Comparison of ENCODE assay signal across 8 cellular contexts in the genomic region with DNA sequence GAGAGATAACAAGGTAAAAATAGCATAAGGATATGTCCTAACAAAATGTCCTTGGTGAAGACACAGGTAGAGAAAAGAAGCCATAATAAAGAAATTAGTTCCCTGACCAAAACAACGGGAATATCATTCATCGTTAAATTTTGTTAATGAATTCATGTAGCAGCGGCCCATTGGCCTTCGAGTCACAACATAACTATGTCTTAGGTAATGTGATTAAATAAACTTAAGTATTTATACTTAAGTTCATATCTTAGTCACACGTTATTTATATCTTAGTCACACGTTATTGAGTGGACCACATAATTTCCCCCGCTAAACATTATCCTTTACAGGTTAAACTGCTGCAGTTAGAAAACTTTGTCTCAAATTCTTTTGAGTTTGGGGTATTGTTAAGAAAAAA. TPM values are rescaled to one million over a fixed set of nuclear protein-coding genes. Genes with fewer than 3 reads are reported as not detected.
DNase-seq lines count a peak whose midpoint lies in the region; ATAC-seq, FAIRE-seq and TF ChIP-seq lines count a peak whose summit lies in the region.

No MANE protein-coding gene starts in this region.

- peak overlapping the region; percentile 77 for H3K9ac ChIP-seq in keratinocyte (ENCODE audit: control insufficient read depth, extremely low read depth, insufficient read depth, low read length)

- no peaks in the 10 kb centered on the region for H3K9me1 ChIP-seq in keratinocyte (ENCODE audit: control insufficient read depth, extremely low read depth, insufficient read depth, low read length)

- peaks cover 21% of the 10 kb centered on the region for H3K36me3 Mint-ChIP-seq in brain
- H3K36me3 Mint-ChIP-seq in stimulated activated naive B cell treated with anti-CD40 and anti-IgM and Interleukin-4, amounts not matched to agents 10 μg/mL and 1 μg/mL and 100 μg/mL, for 72 hours: peaks cover 8 to 10% of the 10 kb centered on the region in 2 donors

- H4K20me1 ChIP-seq in keratinocyte (ENCODE audit: control insufficient read depth, extremely low read depth, insufficient read depth, low read length): no peaks in the 10 kb centered on the region

- TF ChIP-seq CTCF in brain (conservative IDR thresholded peaks at IDR 0.05) (no peak), keratinocyte (optimal IDR thresholded peaks at IDR 0.05 in 1 of 3, IDR thresholded peaks at IDR 0.05 in 1 of 3, conservative IDR thresholded peaks at IDR 0.05 in 1 of 3; ENCODE audit: extremely low read depth in 1 of 3, insufficient read depth in 2 of 3, low read length in 3 of 3) (no peak), thoracic aorta (IDR thresholded peaks at IDR 0.05) (no peak), BE2C (IDR thresholded peaks at IDR 0.05; ENCODE audit: low read depth, low read length) (no peak)

- no peaks in the 10 kb centered on the region for H3K27me3 ChIP-seq in keratinocyte (ENCODE audit: control insufficient read depth, extremely low read depth, insufficient read depth, low read length)
- no peaks in the 10 kb centered on the region for H3K27me3 ChIP-seq in thoracic aorta (replicated peaks; ENCODE audit: insufficient read depth)
- H3K27me3 ChIP-seq in BE2C: no peaks in the 10 kb centered on the region

- peaks cover 20% of the 10 kb centered on the region for H3K4me1 Mint-ChIP-seq in brain
- peaks cover 7 to 19% of the 10 kb centered on the region in 2 donors for H3K4me1 Mint-ChIP-seq in stimulated activated naive B cell treated with anti-CD40 and anti-IgM and Interleukin-4, amounts not matched to agents 10 μg/mL and 1 μg/mL and 100 μg/mL, for 72 hours

- H2AFZ ChIP-seq in keratinocyte (ENCODE audit: control insufficient read depth, low read length): peak overlapping the region; percentile 79

- H3K4me3 Mint-ChIP-seq in brain: peak overlapping the region; percentile 87 to 91 (median 88)
- no peak overlapping the region for H3K4me3 Mint-ChIP-seq in stimulated activated naive B cell treated with anti-CD40 and anti-IgM and Interleukin-4, amounts not matched to agents 10 μg/mL and 1 μg/mL and 100 μg/mL, for 72 hours

- H3K79me2 ChIP-seq in keratinocyte (ENCODE audit: control insufficient read depth, insufficient read depth, low read length): no peaks in the 10 kb centered on the region

- H3K9me3 Mint-ChIP-seq in brain: peaks cover 0 to 3% (median 0%) of the 10 kb centered on the region in 5 experiments
- no peaks in the 10 kb centered on the region for H3K9me3 Mint-ChIP-seq in stimulated activated naive B cell treated with anti-CD40 and anti-IgM and Interleukin-4, amounts not matched to agents 10 μg/mL and 1 μg/mL and 100 μg/mL, for 72 hours

- ATAC-seq in thoracic aorta (ENCODE audit: insufficient number of reproducible peaks, low FRiP score, low read depth): peak; percentile 66
- no peak for ATAC-seq in stimulated activated naive B cell treated with anti-CD40 and anti-IgM and Interleukin-4, amounts not matched to agents 10 μg/mL and 1 μg/mL and 100 μg/mL, for 72 hours (replicated peaks)

- peak overlapping the region in 3 of 5 experiments; percentile 62 to 80 (median 72) for H3K27ac Mint-ChIP-seq in brain
- H3K27ac Mint-ChIP-seq in stimulated activated naive B cell treated with anti-CD40 and anti-IgM and Interleukin-4, amounts not matched to agents 10 μg/mL and 1 μg/mL and 100 μg/mL, for 72 hours: no peak overlapping the region

- peak overlapping the region; percentile 75 to 82 (median 77) for H3K4me3 ChIP-seq in keratinocyte (ENCODE audit: control insufficient read depth in 2 of 3, extremely low read depth in 1 of 3, insufficient read depth in 2 of 3, low read depth in 1 of 3, low read length in 3 of 3)
- peak overlapping the region; percentile 85 for H3K4me3 ChIP-seq in thoracic aorta
- H3K4me3 ChIP-seq in BE2C (ENCODE audit: low read depth, low read length): no peak overlapping the region; the same call in 1 of the 2 replicates

- H3K4me2 ChIP-seq in keratinocyte (ENCODE audit: control insufficient read depth, extremely low read depth, insufficient read depth, low read depth, low read length): peak overlapping the region; percentile 92

- H3K4me1 ChIP-seq in keratinocyte (ENCODE audit: control insufficient read depth, extremely low read depth, insufficient read depth, low read length): peaks cover 10% of the 10 kb centered on the region
- H3K4me1 ChIP-seq in thoracic aorta (ENCODE audit: control insufficient read depth in 1 of 2, low read depth in 2 of 2): peaks cover 16 to 32% of the 10 kb centered on the region in 2 donors
- H3K4me1 ChIP-seq in BE2C: no peaks in the 10 kb centered on the region

- H3K27ac ChIP-seq in keratinocyte (ENCODE audit: control insufficient read depth, insufficient read depth, low read length): peak overlapping the region; percentile 68
- H3K27ac ChIP-seq in thoracic aorta: peak overlapping the region; percentile 94 to 95

- peaks cover 8% of the 10 kb centered on the region for H3K27me3 Mint-ChIP-seq in brain
- H3K27me3 Mint-ChIP-seq in stimulated activated naive B cell treated with anti-CD40 and anti-IgM and Interleukin-4, amounts not matched to agents 10 μg/mL and 1 μg/mL and 100 μg/mL, for 72 hours: peaks cover 24 to 29% of the 10 kb centered on the region in 2 donors

- dilution Hi-C loops in keratinocyte (cut with MboI; ENCODE audit: extremely low pct_ligation_motif_present, low sequenced_read_pairs): no loop called here

- DNase-seq in HS-27A (ENCODE audit: low read depth): peak; percentile 73
- peak; percentile 21 for DNase-seq in keratinocyte (ENCODE audit: low read depth, low spot score)
- no peak for DNase-seq in thoracic aorta (ENCODE audit: low spot score)
- DNase-seq in NCI-H446 (lab: John Stamatoyannopoulos, UW): no peak
- no peak for DNase-seq in GM19240 (ENCODE audit: insufficient read length, low spot score)
- DNase-seq in stimulated activated naive B cell treated with anti-CD40 and anti-IgM and Interleukin-4, amounts not matched to agents 10 μg/mL and 1 μg/mL and 100 μg/mL, for 72 hours: no peak
- DNase-seq in BE2C: no peak

- no peaks in the 10 kb centered on the region for H3K9me3 ChIP-seq in keratinocyte (ENCODE audit: control insufficient read depth, low read depth, low read length)
- H3K9me3 ChIP-seq in thoracic aorta: no peaks in the 10 kb centered on the region
- H3K9me3 ChIP-seq in BE2C: no peaks in the 10 kb centered on the region

- H3K36me3 ChIP-seq in keratinocyte (ENCODE audit: control insufficient read depth in 2 of 2, extremely low read depth in 1 of 2, insufficient read depth in 2 of 2, low read length in 2 of 2) (no peaks in the 10 kb centered on the region), thoracic aorta (peaks cover 23% of the 10 kb centered on the region), BE2C (no peaks in the 10 kb centered on the region)

- FAIRE-seq in keratinocyte (lab: Jason Lieb, UNC): peak; percentile 39

RNA-seq across cellular contexts. Expression of a gene that starts 1.2 kb away (rescaled TPM):
- polyA plus RNA-seq in brain (ENCODE audit: insufficient read depth, low read depth, low replicate concordance) (0.39 TPM), keratinocyte (1.5 to 2.3 TPM (median 1.8 TPM) in 3 replicates)
- polyA plus RNA-seq in keratinocyte (2011; ENCODE audit: low read depth): 5.9 TPM
- polyA plus RNA-seq in keratinocyte (2011; cell fraction: cytosol; rRNA removed): 1.7 and 2.0 TPM in 2 replicates
- polyA plus RNA-seq in keratinocyte (2011; cell fraction: nucleus; rRNA removed): 2.8 and 4.4 TPM in 2 replicates
- polyA plus RNA-seq in keratinocyte (2012; ENCODE audit: low replicate concordance): 1.1 and 9.0 TPM in 2 replicates
- polyA minus RNA-seq in keratinocyte: 0.26 to 0.58 TPM in 2 of 3 replicates, not detected in the other
- polyA minus RNA-seq in keratinocyte (2011; cell fraction: cytosol; rRNA and poly(A)+ RNA removed): 0.58 TPM
- polyA minus RNA-seq in keratinocyte (2011; cell fraction: nucleus; rRNA and poly(A)+ RNA removed): 1.9 and 3.9 TPM in 2 replicates
- total RNA-seq in thoracic aorta: 100 to 1,000 TPM; 116 to 120 TPM
- polyA plus RNA-seq in BE2C (2012; ENCODE audit: insufficient read depth, insufficient read length, low read depth): 0.34 TPM

Comparison
In these comparisons a context has a peak if more than half of its experiments do, and no peak if none do; other contexts are left out.
1. DNase-seq: peak in HS-27A (single experiment) and keratinocyte (single experiment); none in thoracic aorta (single experiment), NCI-H446 (0 of 2), GM19240 (single experiment), stimulated activated naive B cell treated with anti-CD40 and anti-IgM and Interleukin-4, amounts not matched to agents 10 μg/mL and 1 μg/mL and 100 μg/mL, for 72 hours (single experiment) and BE2C (single experiment).
2. H3K4me3 Mint-ChIP-seq: peak in brain (5 of 5); none in stimulated activated naive B cell treated with anti-CD40 and anti-IgM and Interleukin-4, amounts not matched to agents 10 μg/mL and 1 μg/mL and 100 μg/mL, for 72 hours (0 of 2).